ENCODE assay signal across 8 cellular contexts in the genomic region with DNA sequence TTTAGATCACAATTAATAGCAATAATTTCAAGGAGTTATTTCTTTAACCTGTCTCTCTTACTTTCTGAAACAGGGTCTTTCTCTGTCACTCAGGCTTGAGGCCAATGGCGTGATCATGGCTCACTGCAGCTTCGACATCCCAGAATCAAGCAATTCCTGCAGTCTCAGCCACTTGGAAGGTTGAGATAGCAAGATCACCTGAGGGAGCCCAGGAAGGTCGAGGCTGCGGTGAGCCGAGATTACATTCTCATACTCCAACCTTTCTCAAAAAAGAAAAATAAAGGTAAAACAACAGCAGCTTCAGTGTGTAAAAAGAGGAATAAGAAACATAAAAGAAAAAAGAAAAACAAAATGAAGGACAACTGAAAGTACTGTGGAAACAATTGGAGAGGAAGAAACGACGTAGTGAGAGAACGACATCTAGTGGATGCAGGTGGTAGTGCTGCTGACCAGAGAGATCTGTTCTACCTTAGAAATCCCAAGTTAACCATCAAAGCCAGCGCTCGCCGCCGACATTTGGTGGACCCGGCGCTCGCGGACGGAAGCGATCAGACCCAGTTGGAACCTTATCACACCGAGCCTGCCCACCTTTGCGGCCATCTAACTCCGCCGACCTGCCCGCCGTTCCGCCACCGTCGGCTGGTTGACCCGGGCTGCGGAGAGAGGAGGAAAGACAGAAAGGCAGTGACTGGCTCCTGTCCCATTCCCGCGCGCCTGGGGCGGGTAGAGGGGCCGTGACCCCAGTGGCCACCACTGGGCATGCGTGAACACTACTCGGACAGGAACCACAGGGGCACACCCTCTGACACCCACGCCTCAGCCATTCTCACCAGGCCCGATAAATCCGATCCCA.
A peak's percentile ranks its signal among the peaks of the same experiment; 100 is the strongest.
DNase-seq lines count a peak whose midpoint lies in the region; ATAC-seq lines count a peak whose summit lies in the region.

No MANE protein-coding gene starts in this region.

- ATAC-seq in GM19372 (IDR thresholded peaks at IDR 0.05; ENCODE audit: low read depth, unreplicated experiment) (peak; percentile 86), HG03520 (IDR thresholded peaks at IDR 0.05; ENCODE audit: unreplicated experiment) (peak; percentile 88)

- peak in 9 of 14 donors; percentile 4 to 48 (median 19) for DNase-seq in C1 segment of cervical spinal cord (lab: John Stamatoyannopoulos, UW)
- peak; percentile 0 for DNase-seq in NCI-H82 treated with DMSO at 0.1 percent for 48 hours (lab: John Stamatoyannopoulos, UW; ENCODE audit: unreplicated experiment)
- peak; percentile 82 for DNase-seq in activated CD8-positive, alpha-beta memory T cell treated with anti-CD3 and anti-CD28 coated beads for 24 hours
- peak; percentile 49 for DNase-seq in epidermal melanocyte (ENCODE audit: insufficient read length, low spot score)
- DNase-seq in mucosa of gallbladder (ENCODE audit: low spot score), result peak; percentile 74
- DNase-seq in stimulated activated CD8-positive, alpha-beta memory T cell treated with anti-CD3 and anti-CD28 coated beads, Interleukin-7, amount 100 ng/mL, for 24 hours (ENCODE audit: low read depth), result peak; percentile 33

Comparison
In these comparisons a context has a peak if more than half of its experiments do, and no peak if none do; other contexts are left out.
1. Peak in every context shown above with its lines: DNase-seq and ATAC-seq.
2. DNase-seq: peak in every context shown above with its lines; median percentile 82 in activated CD8-positive, alpha-beta memory T cell treated with anti-CD3 and anti-CD28 coated beads for 24 hours; 74 in mucosa of gallbladder; 49 in epidermal melanocyte; 33 in stimulated activated CD8-positive, alpha-beta memory T cell treated with anti-CD3 and anti-CD28 coated beads, Interleukin-7, amount 100 ng/mL, for 24 hours; 19 in C1 segment of cervical spinal cord; 0 in NCI-H82 treated with DMSO at 0.1 percent for 48 hours.